Comparison of ENCODE assay signal across 22 cellular contexts in genomic region chr1:57222801-57223200, GRCh38.
"Had no signal": no experiment of that assay in that cellular context is flagged by ENCODE, and none has a peak within 500 bp of the region (broad histone marks: within the 10 kb centered on the region; RNA-seq: fewer than 3 reads in every experiment).

No MANE protein-coding gene starts in this region.

- H3K4me3 ChIP-seq: left lung, lung, pancreas, prostate gland, sigmoid colon, spleen, suprapubic skin, thoracic aorta, tibial artery, uterus had no signal

- H3K27me3 ChIP-seq: left lung, pancreas, sigmoid colon, spleen, suprapubic skin, tibial artery, uterus had no signal

- H3K9me3 ChIP-seq: left lung, pancreas, prostate gland, sigmoid colon, suprapubic skin, thoracic aorta, tibial artery, uterus had no signal

- H3K36me3 ChIP-seq: left lung, pancreas, prostate gland, sigmoid colon, spleen, suprapubic skin, thoracic aorta, tibial artery, uterus had no signal

- H3K4me1 ChIP-seq: left lung, pancreas, prostate gland, sigmoid colon, spleen, suprapubic skin, tibial artery, uterus had no signal

- DNase-seq: hippocampal formation; kidney glomerular epithelial cell; left cardiac atrium; left lung; mesendoderm; naive thymus-derived CD4-positive, alpha-beta T cell; pancreas; posterior cingulate gyrus; retina; right cardiac atrium; sigmoid colon; small intestine; spleen; stimulated activated CD4-positive, alpha-beta T cell treated with anti-CD3 and anti-CD28 coated beads, Interleukin-4, amount 100 ng/mL, for 24 hours; stimulated activated naive CD4-positive, alpha-beta T cell; tibial artery; trophoblast cell had no signal

- H3K27ac ChIP-seq: left lung, pancreas, prostate gland, sigmoid colon, spleen, suprapubic skin, thoracic aorta, tibial artery, uterus had no signal
